In the genomic region with DNA sequence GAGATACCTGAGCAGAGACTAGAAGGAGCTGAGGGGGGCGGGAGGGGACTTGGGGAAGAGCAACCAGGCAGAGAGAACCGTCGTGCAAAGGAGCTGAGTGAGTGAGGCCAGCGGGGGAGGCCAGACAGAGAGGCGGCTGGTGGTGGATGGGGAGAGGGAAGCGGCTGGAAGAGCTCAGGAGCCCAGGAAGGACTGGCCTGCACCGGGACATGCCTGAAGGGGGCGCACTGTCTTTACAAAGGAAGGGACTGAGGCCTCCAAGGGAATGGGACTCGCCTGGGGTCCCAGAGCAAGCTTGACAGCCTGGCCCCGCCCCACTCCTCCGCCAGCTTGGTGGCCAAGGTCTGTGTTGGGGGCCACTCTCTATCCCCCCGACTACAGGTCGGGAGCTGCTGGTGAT, we compare ENCODE assay signal across 12 cellular contexts. TPM values are rescaled to one million over a fixed set of nuclear protein-coding genes. Genes with fewer than 3 reads are reported as not detected.
DNase-seq lines count a peak whose midpoint lies in the region; ATAC-seq and TF ChIP-seq lines count a peak whose summit lies in the region.
"Had no signal": no experiment of that assay in that cellular context is flagged by ENCODE, and none has a peak within 500 bp of the region (broad histone marks: within the 10 kb centered on the region; RNA-seq: fewer than 3 reads in every experiment).

No MANE protein-coding gene starts in this region.

- H3K4me3 ChIP-seq in naive thymus-derived CD4-positive, alpha-beta T cell (ENCODE audit: low read length) = no peak overlapping the region
- H3K4me3 ChIP-seq: pancreas had no signal

- H3K27me3 Mint-ChIP-seq in chondrocyte (ENCODE audit: low read depth) (peaks cover 38% of the 10 kb centered on the region), neural crest cell (ENCODE audit: low read depth) (peaks cover 92% of the 10 kb centered on the region)
- H3K27me3 Mint-ChIP-seq in naive thymus-derived CD4-positive, alpha-beta T cell = peaks cover 62 to 84% (median 74%) of the 10 kb centered on the region in 5 donors
- H3K27me3 Mint-ChIP-seq in activated T-helper 17 cell treated with anti-CD3 and anti-CD28 coated beads, Interleukin-2, amount 50 U/mL, for 72 hours = peaks cover 49% of the 10 kb centered on the region

- H3K4me3 Mint-ChIP-seq in chondrocyte (ENCODE audit: unreplicated experiment) (no peak overlapping the region), neural crest cell (no peak overlapping the region)
- no peak overlapping the region for H3K4me3 Mint-ChIP-seq in naive thymus-derived CD4-positive, alpha-beta T cell
- no peak overlapping the region for H3K4me3 Mint-ChIP-seq in stimulated activated effector memory CD8-positive, alpha-beta T cell treated with anti-CD3 and anti-CD28 coated beads, Interleukin-12 subunit alpha, Interleukin-12 subunit beta, amount 100 ng/mL, for 72 hours
- H3K4me3 Mint-ChIP-seq in activated T-helper 17 cell treated with anti-CD3 and anti-CD28 coated beads, Interleukin-2, amount 50 U/mL, for 72 hours = no peak overlapping the region
- H3K4me3 Mint-ChIP-seq: activated CD4-positive, alpha-beta memory T cell treated with anti-CD3 and anti-CD28 coated beads for 36 hours; activated naive CD8-positive, alpha-beta T cell treated with anti-CD3 and anti-CD28 coated beads, Interleukin-2, amount 10 ng/mL, durations not matched to agents 7 days and 5 days had no signal

- no peak for ATAC-seq in naive thymus-derived CD4-positive, alpha-beta T cell
- no peak for ATAC-seq in stimulated activated effector memory CD8-positive, alpha-beta T cell treated with anti-CD3 and anti-CD28 coated beads, Interleukin-12 subunit alpha, Interleukin-12 subunit beta, amount 100 ng/mL, for 72 hours
- ATAC-seq in activated T-helper 17 cell treated with anti-CD3 and anti-CD28 coated beads, Interleukin-2, amount 50 U/mL, for 72 hours (replicated peaks) = no peak

- DNase-seq in ELR (ENCODE audit: low read depth) (peak; percentile 53), Kasumi-1 (lab: John Stamatoyannopoulos, UW) (peak; percentile 15 to 31), chondrocyte (ENCODE audit: low spot score) (no peak), neural crest cell (ENCODE audit: low read depth, low spot score) (peak; percentile 64), A172 (ENCODE audit: low spot score) (no peak)
- no peak for DNase-seq in naive thymus-derived CD4-positive, alpha-beta T cell
- no peak for DNase-seq in stimulated activated effector memory CD8-positive, alpha-beta T cell treated with anti-CD3 and anti-CD28 coated beads, Interleukin-12 subunit alpha, Interleukin-12 subunit beta, amount 100 ng/mL, for 72 hours (ENCODE audit: low spot score in 2 of 2)
- DNase-seq: activated CD4-positive, alpha-beta memory T cell treated with anti-CD3 and anti-CD28 coated beads for 36 hours; activated naive CD8-positive, alpha-beta T cell treated with anti-CD3 and anti-CD28 coated beads, Interleukin-2, amount 10 ng/mL, durations not matched to agents 7 days and 5 days; DMS53 had no signal

- no peak overlapping the region for H3K27ac ChIP-seq in naive thymus-derived CD4-positive, alpha-beta T cell (ENCODE audit: low read depth, low read length)
- H3K27ac ChIP-seq: pancreas had no signal

- intact Hi-C loops in naive thymus-derived CD4-positive, alpha-beta T cell (cut with micrococcal nuclease) = loop anchor here in 1 of 2 donors (5.0 kb wide), 1 partner anchor 221 kb away; no protein-coding TSS in a partner anchor

- CTCF ChIA-PET in naive thymus-derived CD4-positive, alpha-beta T cell (lab: Charles Lee) = interaction anchor here (0.9 to 1.5 kb wide), 2 partner anchors 28 to 222 kb away, joined by 3 read pairs; no protein-coding TSS in a partner anchor

- H3K27ac Mint-ChIP-seq in chondrocyte (ENCODE audit: unreplicated experiment) (no peak overlapping the region), neural crest cell (ENCODE audit: unreplicated experiment) (no peak overlapping the region)
- H3K27ac Mint-ChIP-seq in naive thymus-derived CD4-positive, alpha-beta T cell = no peak overlapping the region
- no peak overlapping the region for H3K27ac Mint-ChIP-seq in stimulated activated effector memory CD8-positive, alpha-beta T cell treated with anti-CD3 and anti-CD28 coated beads, Interleukin-12 subunit alpha, Interleukin-12 subunit beta, amount 100 ng/mL, for 72 hours
- H3K27ac Mint-ChIP-seq in activated T-helper 17 cell treated with anti-CD3 and anti-CD28 coated beads, Interleukin-2, amount 50 U/mL, for 72 hours = no peak overlapping the region
- H3K27ac Mint-ChIP-seq: activated CD4-positive, alpha-beta memory T cell treated with anti-CD3 and anti-CD28 coated beads for 36 hours; activated naive CD8-positive, alpha-beta T cell treated with anti-CD3 and anti-CD28 coated beads, Interleukin-2, amount 10 ng/mL, durations not matched to agents 7 days and 5 days had no signal

- peaks cover 0 to 11% (median 0%) of the 10 kb centered on the region in 3 experiments for H3K9me3 ChIP-seq in naive thymus-derived CD4-positive, alpha-beta T cell (ENCODE audit: control insufficient read depth in 2 of 3, low read length in 3 of 3)

- H3K9me3 Mint-ChIP-seq in chondrocyte (ENCODE audit: low read depth) (peaks cover 14% of the 10 kb centered on the region), neural crest cell (peaks cover 8% of the 10 kb centered on the region)
- H3K9me3 Mint-ChIP-seq in naive thymus-derived CD4-positive, alpha-beta T cell = peaks cover 4 to 29% (median 17%) of the 10 kb centered on the region in 11 donors
- peaks cover 10% of the 10 kb centered on the region for H3K9me3 Mint-ChIP-seq in stimulated activated effector memory CD8-positive, alpha-beta T cell treated with anti-CD3 and anti-CD28 coated beads, Interleukin-12 subunit alpha, Interleukin-12 subunit beta, amount 100 ng/mL, for 72 hours
- peaks cover 6% of the 10 kb centered on the region for H3K9me3 Mint-ChIP-seq in activated T-helper 17 cell treated with anti-CD3 and anti-CD28 coated beads, Interleukin-2, amount 50 U/mL, for 72 hours
- H3K9me3 Mint-ChIP-seq: activated naive CD8-positive, alpha-beta T cell treated with anti-CD3 and anti-CD28 coated beads, Interleukin-2, amount 10 ng/mL, durations not matched to agents 7 days and 5 days had no signal

- H3K27me3 ChIP-seq in naive thymus-derived CD4-positive, alpha-beta T cell (ENCODE audit: control insufficient read depth in 2 of 2, insufficient read depth in 2 of 2, low read length in 2 of 2) = peaks cover 13 to 16% of the 10 kb centered on the region in 2 donors

- peaks cover 8% of the 10 kb centered on the region for H3K36me3 Mint-ChIP-seq in chondrocyte (ENCODE audit: low read depth)
- peaks cover 3% of the 10 kb centered on the region for H3K36me3 Mint-ChIP-seq in neural crest cell (ENCODE audit: low read depth)
- H3K36me3 Mint-ChIP-seq in naive thymus-derived CD4-positive, alpha-beta T cell = peaks cover 0 to 20% (median 2%) of the 10 kb centered on the region in 5 donors
- no peaks in the 10 kb centered on the region for H3K36me3 Mint-ChIP-seq in stimulated activated effector memory CD8-positive, alpha-beta T cell treated with anti-CD3 and anti-CD28 coated beads, Interleukin-12 subunit alpha, Interleukin-12 subunit beta, amount 100 ng/mL, for 72 hours
- peaks cover 6% of the 10 kb centered on the region for H3K36me3 Mint-ChIP-seq in activated T-helper 17 cell treated with anti-CD3 and anti-CD28 coated beads, Interleukin-2, amount 50 U/mL, for 72 hours (ENCODE audit: low read depth)
- H3K36me3 Mint-ChIP-seq: activated naive CD8-positive, alpha-beta T cell treated with anti-CD3 and anti-CD28 coated beads, Interleukin-2, amount 10 ng/mL, durations not matched to agents 7 days and 5 days had no signal

- no peaks in the 10 kb centered on the region for H3K4me1 Mint-ChIP-seq in chondrocyte (ENCODE audit: low read depth)
- no peaks in the 10 kb centered on the region for H3K4me1 Mint-ChIP-seq in neural crest cell
- no peaks in the 10 kb centered on the region for H3K4me1 Mint-ChIP-seq in naive thymus-derived CD4-positive, alpha-beta T cell
- peaks cover 6% of the 10 kb centered on the region for H3K4me1 Mint-ChIP-seq in stimulated activated effector memory CD8-positive, alpha-beta T cell treated with anti-CD3 and anti-CD28 coated beads, Interleukin-12 subunit alpha, Interleukin-12 subunit beta, amount 100 ng/mL, for 72 hours
- H3K4me1 Mint-ChIP-seq in activated T-helper 17 cell treated with anti-CD3 and anti-CD28 coated beads, Interleukin-2, amount 50 U/mL, for 72 hours = no peaks in the 10 kb centered on the region

- TF ChIP-seq CTCF in chondrocyte (IDR thresholded peaks at IDR 0.05) (peak; percentile 9), neural crest cell (conservative IDR thresholded peaks at IDR 0.05) (peak; percentile 35)

- H3K4me1 ChIP-seq in naive thymus-derived CD4-positive, alpha-beta T cell (ENCODE audit: control insufficient read depth in 2 of 2, insufficient read depth in 2 of 2, low read length in 2 of 2) = no peaks in the 10 kb centered on the region
- H3K4me1 ChIP-seq: pancreas had no signal

- H3K36me3 ChIP-seq in naive thymus-derived CD4-positive, alpha-beta T cell (ENCODE audit: control insufficient read depth in 2 of 3, insufficient read depth in 3 of 3, low read length in 3 of 3) = no peaks in the 10 kb centered on the region
- H3K36me3 ChIP-seq: pancreas had no signal

- POLR2A ChIA-PET in naive thymus-derived CD4-positive, alpha-beta T cell (lab: Charles Lee) = no interaction called here

RNA-seq across cellular contexts. Expression of gene ONECUT3, which starts 14.9 kb away (rescaled TPM):
- not detected in 3 replicates for total RNA-seq in chondrocyte
- 0.93 and 1.0 TPM in 2 replicates for total RNA-seq in neural crest cell
- total RNA-seq in A172 (2014; rRNA removed; shearing (Covaris generic)) = not detected in 2 replicates
- not detected for total RNA-seq in naive thymus-derived CD4-positive, alpha-beta T cell
- polyA plus RNA-seq in naive thymus-derived CD4-positive, alpha-beta T cell = not detected
- total RNA-seq in activated T-helper 17 cell treated with anti-CD3 and anti-CD28 coated beads, Interleukin-2, amount 50 U/mL, for 72 hours = not detected
- total RNA-seq: activated CD4-positive, alpha-beta memory T cell treated with anti-CD3 and anti-CD28 coated beads for 36 hours; activated naive CD8-positive, alpha-beta T cell treated with anti-CD3 and anti-CD28 coated beads, Interleukin-2, amount 10 ng/mL, durations not matched to agents 7 days and 5 days had no signal
- polyA plus RNA-seq: pancreas had no signal

RNA-seq across cellular contexts. Expression of gene ATP8B3, which starts 43.8 kb away (rescaled TPM):
- total RNA-seq in chondrocyte (1.9 to 6.0 TPM (median 5.7 TPM) in 3 replicates), neural crest cell (1.1 and 1.5 TPM in 2 replicates)
- 8.6 and 12.4 TPM in 2 replicates for total RNA-seq in A172 (2014; rRNA removed; shearing (Covaris generic))
- 10 to 100 TPM in 1 of 5 experiments, 1 to 10 TPM in 4; 1.8 to 15.3 (median 4.0) TPM for total RNA-seq in naive thymus-derived CD4-positive, alpha-beta T cell
- under 1 TPM; 0.83 TPM for polyA plus RNA-seq in naive thymus-derived CD4-positive, alpha-beta T cell
- total RNA-seq in activated T-helper 17 cell treated with anti-CD3 and anti-CD28 coated beads, Interleukin-2, amount 50 U/mL, for 72 hours = 10 to 100 TPM; 10.1 to 44.8 TPM

Comparison
In these comparisons a context has a peak if more than half of its experiments do, and no peak if none do; other contexts are left out.
1. DNase-seq: peak in ELR (single experiment), Kasumi-1 (2 of 2) and neural crest cell (single experiment); none in chondrocyte (single experiment), A172 (single experiment), naive thymus-derived CD4-positive, alpha-beta T cell (0 of 9) and stimulated activated effector memory CD8-positive, alpha-beta T cell treated with anti-CD3 and anti-CD28 coated beads, Interleukin-12 subunit alpha, Interleukin-12 subunit beta, amount 100 ng/mL, for 72 hours (0 of 2).